In genomic region chr1:234611153-234611798, GRCh38 we compare ENCODE assay signal across 8 cellular contexts. TPM values are rescaled to one million over a fixed set of nuclear protein-coding genes. Genes with fewer than 3 reads are reported as not detected.
DNase-seq lines count a peak whose midpoint lies in the region; ATAC-seq and TF ChIP-seq lines count a peak whose summit lies in the region.

No MANE protein-coding gene starts in this region.

- peak overlapping the region; percentile 100 for H3K27ac Mint-ChIP-seq in activated naive CD4-positive, alpha-beta T cell treated with anti-CD3 and anti-CD28 coated beads, Interleukin-2, amount 10 ng/mL, durations not matched to agents 7 days and 5 days

- ATAC-seq in HG02763 (IDR thresholded peaks at IDR 0.05; ENCODE audit: unreplicated experiment) (peak; percentile 18), left lobe of liver (peak; percentile 54)

- H3K9ac ChIP-seq in SK-N-MC (ENCODE audit: insufficient read length), result peak overlapping the region; percentile 94

- H3K27me3 Mint-ChIP-seq in activated naive CD4-positive, alpha-beta T cell treated with anti-CD3 and anti-CD28 coated beads, Interleukin-2, amount 10 ng/mL, durations not matched to agents 7 days and 5 days, result no peaks in the 10 kb centered on the region

- H3K4me3 Mint-ChIP-seq in activated naive CD4-positive, alpha-beta T cell treated with anti-CD3 and anti-CD28 coated beads, Interleukin-2, amount 10 ng/mL, durations not matched to agents 7 days and 5 days, result peak overlapping the region; percentile 77

- CTCF ChIA-PET in activated naive CD4-positive, alpha-beta T cell treated with anti-CD3 and anti-CD28 coated beads, Interleukin-2, amount 10 ng/mL, durations not matched to agents 7 days and 5 days (lab: Charles Lee), result interaction anchor here (0.7 to 3.7 kb wide), 20 partner anchors 10 to 472 kb away, joined by 3 to 20 read pairs (median 4); no protein-coding TSS in a partner anchor

- H3K9me3 Mint-ChIP-seq in activated naive CD4-positive, alpha-beta T cell treated with anti-CD3 and anti-CD28 coated beads, Interleukin-2, amount 10 ng/mL, durations not matched to agents 7 days and 5 days, result no peaks in the 10 kb centered on the region

- H3K4me3 ChIP-seq in SK-N-MC, result peak overlapping the region; percentile 96
- peak overlapping the region; percentile 35 for H3K4me3 ChIP-seq in choroid plexus epithelial cell (ENCODE audit: low read depth, low read length)

- TF ChIP-seq CTCF in choroid plexus epithelial cell (conservative IDR thresholded peaks at IDR 0.05; ENCODE audit: low read depth, low read length), result peak; percentile 25

- peaks cover 45% of the 10 kb centered on the region for H3K4me1 Mint-ChIP-seq in activated naive CD4-positive, alpha-beta T cell treated with anti-CD3 and anti-CD28 coated beads, Interleukin-2, amount 10 ng/mL, durations not matched to agents 7 days and 5 days

- peaks cover 18% of the 10 kb centered on the region for H3K36me3 ChIP-seq in SK-N-MC (ENCODE audit: insufficient read depth, low read length)

- H3K36me3 Mint-ChIP-seq in activated naive CD4-positive, alpha-beta T cell treated with anti-CD3 and anti-CD28 coated beads, Interleukin-2, amount 10 ng/mL, durations not matched to agents 7 days and 5 days, result peaks cover 20% of the 10 kb centered on the region

- no peak for DNase-seq in activated naive CD4-positive, alpha-beta T cell treated with anti-CD3 and anti-CD28 coated beads, Interleukin-2, amount 10 ng/mL, durations not matched to agents 7 days and 5 days
- no peak for DNase-seq in activated naive CD4-positive, alpha-beta T cell treated with Interleukin-2 at 50 U/mL for 16 hours
- peak; percentile 66 for DNase-seq in NCI-H1105 treated with DMSO at 0.1 percent for 48 hours (lab: John Stamatoyannopoulos, UW)
- peak; percentile 85 for DNase-seq in SK-N-MC (ENCODE audit: low read depth, low spot score)
- DNase-seq in choroid plexus epithelial cell (ENCODE audit: low read depth), result peak; percentile 94
- no peak for DNase-seq in left lobe of liver (ENCODE audit: low spot score)
- DNase-seq in superior temporal gyrus (ENCODE audit: extremely low spot score), result peak; percentile 79

- no peaks in the 10 kb centered on the region for H3K9me3 ChIP-seq in SK-N-MC (ENCODE audit: low read depth, low read length)

- H3K27ac ChIP-seq in SK-N-MC, result peak overlapping the region; percentile 98

RNA-seq across cellular contexts. Expression of gene IRF2BP2, which starts 1.3 kb away (rescaled TPM):
- total RNA-seq in left lobe of liver, result 48.7 TPM

Comparison
In these comparisons a context has a peak if more than half of its experiments do, and no peak if none do; other contexts are left out.
1. DNase-seq: peak in NCI-H1105 treated with DMSO at 0.1 percent for 48 hours (single experiment), SK-N-MC (single experiment), choroid plexus epithelial cell (single experiment) and superior temporal gyrus (single experiment); none in activated naive CD4-positive, alpha-beta T cell treated with anti-CD3 and anti-CD28 coated beads, Interleukin-2, amount 10 ng/mL, durations not matched to agents 7 days and 5 days (single experiment), activated naive CD4-positive, alpha-beta T cell treated with Interleukin-2 at 50 U/mL for 16 hours (single experiment) and left lobe of liver (single experiment).